Comparison of ENCODE assay signal across 8 cellular contexts in genomic region chr5:83306572-83307241, GRCh38.
DNase-seq lines count a peak whose midpoint lies in the region; ATAC-seq lines count a peak whose summit lies in the region.

No MANE protein-coding gene starts in this region.

- H3K4me3 Mint-ChIP-seq in T-helper 2 cell treated with Interferon-gamma antibody and Interleukin-4, amounts not matched to agents 5 μg/mL and 100 μg/mL, for 36 hours, result no peak overlapping the region

- no peak overlapping the region for H3K27ac Mint-ChIP-seq in T-helper 2 cell treated with Interferon-gamma antibody and Interleukin-4, amounts not matched to agents 5 μg/mL and 100 μg/mL, for 36 hours

- no peaks in the 10 kb centered on the region for H3K36me3 Mint-ChIP-seq in T-helper 2 cell treated with Interferon-gamma antibody and Interleukin-4, amounts not matched to agents 5 μg/mL and 100 μg/mL, for 36 hours (ENCODE audit: low read depth)

- H3K4me1 Mint-ChIP-seq in T-helper 2 cell treated with Interferon-gamma antibody and Interleukin-4, amounts not matched to agents 5 μg/mL and 100 μg/mL, for 36 hours (ENCODE audit: low read depth), result peaks cover 5% of the 10 kb centered on the region

- DNase-seq in Daoy (ENCODE audit: low read depth), result peak; percentile 74
- DNase-seq in T-helper 2 cell treated with Interferon-gamma antibody and Interleukin-4, amounts not matched to agents 5 μg/mL and 100 μg/mL, for 36 hours (ENCODE audit: low spot score), result peak; percentile 12
- peak; percentile 41 for DNase-seq in Right ventricle myocardium superior
- peak; percentile 18 for DNase-seq in smooth muscle cell of the brain vasculature (ENCODE audit: low read depth, low spot score)
- DNase-seq in activated effector memory CD4-positive, alpha-beta T cell treated with Interleukin-2 at 50 U/mL for 16 hours, result no peak
- no peak for DNase-seq in NCI-H446 treated with DMSO at 0.1 percent for 48 hours (lab: John Stamatoyannopoulos, UW)

- H3K9me3 Mint-ChIP-seq in T-helper 2 cell treated with Interferon-gamma antibody and Interleukin-4, amounts not matched to agents 5 μg/mL and 100 μg/mL, for 36 hours, result peaks cover 3% of the 10 kb centered on the region

- H3K27me3 Mint-ChIP-seq in T-helper 2 cell treated with Interferon-gamma antibody and Interleukin-4, amounts not matched to agents 5 μg/mL and 100 μg/mL, for 36 hours (ENCODE audit: low read depth), result no peaks in the 10 kb centered on the region

- intact Hi-C loops in Right ventricle myocardium superior (cut with DNase I), result no loop called here

- ATAC-seq in GM19372 (IDR thresholded peaks at IDR 0.05; ENCODE audit: low read depth, unreplicated experiment) (peak; percentile 98), HG03159 (IDR thresholded peaks at IDR 0.05; ENCODE audit: unreplicated experiment) (peak; percentile 96), Right ventricle myocardium superior (ENCODE audit: poor library complexity) (peak; percentile 92)

Comparison
In these comparisons a context has a peak if more than half of its experiments do, and no peak if none do; other contexts are left out.
1. DNase-seq: peak in Daoy (single experiment), T-helper 2 cell treated with Interferon-gamma antibody and Interleukin-4, amounts not matched to agents 5 μg/mL and 100 μg/mL, for 36 hours (single experiment), Right ventricle myocardium superior (single experiment) and smooth muscle cell of the brain vasculature (single experiment); none in activated effector memory CD4-positive, alpha-beta T cell treated with Interleukin-2 at 50 U/mL for 16 hours (single experiment) and NCI-H446 treated with DMSO at 0.1 percent for 48 hours (single experiment).
2. Peak in every context shown above with its lines, with median percentiles within 50 percentile points of each other: ATAC-seq.